In genomic region chr9:137417161-137418021, GRCh38 we compare ENCODE assay signal across 10 cellular contexts. TPM values are rescaled to one million over a fixed set of nuclear protein-coding genes. Genes with fewer than 3 reads are reported as not detected.
A peak's percentile ranks its signal among the peaks of the same experiment; 100 is the strongest.
DNase-seq lines count a peak whose midpoint lies in the region; ATAC-seq and TF ChIP-seq lines count a peak whose summit lies in the region.
"Had no signal": no experiment of that assay in that cellular context is flagged by ENCODE, and none has a peak within 500 bp of the region (broad histone marks: within the 10 kb centered on the region; RNA-seq: fewer than 3 reads in every experiment).

No MANE protein-coding gene starts in this region.

- TF ChIP-seq CTCF in RWPE1 (conservative IDR thresholded peaks at IDR 0.05; ENCODE audit: low read depth) (no peak), GM10248 (IDR thresholded peaks at IDR 0.05; ENCODE audit: control extremely low read depth, extremely low read depth, low read depth, missing control alignments) (no peak)

- DNase-seq in EH (ENCODE audit: low read depth) (peak; percentile 20), RWPE1 (ENCODE audit: low spot score) (no peak), posterior vena cava (ENCODE audit: low spot score) (peak; percentile 79), NCI-H187 (lab: John Stamatoyannopoulos, UW) (no peak), iPS-NIHi7 (ENCODE audit: extremely low spot score) (no peak), GM10248 (ENCODE audit: extremely low spot score) (no peak)
- DNase-seq: activated CD4-positive, CD25-positive, alpha-beta regulatory T cell treated with anti-CD3 and anti-CD28 coated beads, Interleukin-2, amount 50 U/mL, for 72 hours; NCI-H526 treated with DMSO at 0.1 percent for 48 hours had no signal

- peak overlapping the region; percentile 93 for H3K27ac ChIP-seq in RWPE1

- POLR2A ChIA-PET in RWPE1 (lab: Yijun Ruan, JAX; ENCODE audit: low non-redundant PET), result no interaction called here
- POLR2A ChIA-PET in GM10248 (lab: Yijun Ruan, JAX), result no interaction called here

- intact Hi-C loops in posterior vena cava (cut with DNase I), result loop anchor here in 1 of 2 donors (10.0 kb wide), 1 partner anchor 963 kb away; no protein-coding TSS in a partner anchor

- peak; percentile 27 for ATAC-seq in esophagus mucosa
- ATAC-seq in HG02588 (IDR thresholded peaks at IDR 0.05; ENCODE audit: unreplicated experiment), result no peak

- CTCF ChIA-PET in RWPE1 (lab: Yijun Ruan, JAX) (interaction anchor here (0.6 kb wide), 1 partner anchor 116 kb away, joined by 5 read pairs; no protein-coding TSS in a partner anchor), GM10248 (lab: Yijun Ruan, JAX) (no interaction called here)

RNA-seq across cellular contexts. Expression of gene EXD3, which starts 5.6 kb away (rescaled TPM):
- total RNA-seq in esophagus mucosa, result 8.1 TPM
- 10 to 100 TPM; 13.9 to 14.6 TPM for total RNA-seq in posterior vena cava

RNA-seq across cellular contexts. Expression of gene NOXA1, which starts 5.8 kb away (rescaled TPM):
- total RNA-seq in esophagus mucosa, result 5.5 TPM
- total RNA-seq in posterior vena cava, result 1 to 10 TPM; 2.0 to 2.7 TPM

RNA-seq across cellular contexts. Expression of gene ENTPD8, which starts 23.8 kb away (rescaled TPM):
- total RNA-seq in esophagus mucosa (not detected), posterior vena cava (not detected)

RNA-seq across cellular contexts. Expression of gene NSMF, which starts 41.7 kb away (rescaled TPM):
- total RNA-seq in esophagus mucosa (13.9 TPM), posterior vena cava (10 to 100 TPM; 47.6 to 55.5 TPM)

Comparison
In these comparisons a context has a peak if more than half of its experiments do, and no peak if none do; other contexts are left out.
1. DNase-seq: peak in EH (single experiment) and posterior vena cava (single experiment); none in RWPE1 (single experiment), NCI-H187 (0 of 2), iPS-NIHi7 (single experiment) and GM10248 (single experiment).